ENCODE assay signal across 1 cellular context in the genomic region with DNA sequence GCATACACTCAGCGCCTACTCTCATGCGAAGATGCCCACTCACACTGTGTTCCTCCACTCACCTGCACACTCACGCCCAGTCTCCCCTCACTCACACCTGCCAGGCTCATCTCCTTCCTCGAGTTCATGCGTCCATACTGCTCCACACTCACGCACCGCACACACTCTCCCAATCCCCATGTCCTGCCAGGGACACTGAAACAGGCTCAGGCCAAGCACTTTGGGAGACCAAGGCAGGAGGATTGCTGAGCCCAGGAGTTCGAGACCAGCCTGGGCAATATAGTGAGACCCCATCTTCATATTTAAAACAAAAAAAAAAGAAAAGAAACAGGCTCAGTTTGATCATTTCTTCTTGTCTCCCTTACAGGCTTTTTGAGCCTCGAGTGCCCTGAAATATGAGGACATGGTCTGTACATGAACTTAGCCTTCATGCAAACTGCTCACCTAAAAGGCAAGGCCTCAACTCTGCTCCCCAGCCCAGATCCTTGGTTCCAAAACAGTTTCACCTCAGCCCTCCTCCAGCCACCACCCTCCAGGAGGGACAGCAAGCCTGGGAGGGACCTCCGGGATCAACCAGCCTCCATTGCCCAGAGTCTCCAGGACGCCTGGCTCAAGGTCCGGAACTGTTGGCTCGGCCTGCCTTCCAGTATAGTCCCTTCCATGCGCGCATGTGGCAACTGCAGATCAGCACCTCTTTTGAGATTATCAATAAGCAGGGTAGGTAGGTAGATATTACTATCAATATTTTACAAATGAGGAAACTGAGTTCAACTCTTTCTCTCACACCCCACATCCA.
TF ChIP-seq lines count a peak whose summit lies in the region.

No MANE protein-coding gene starts in this region.

TF ChIP-seq in H1, 55 proteins besides CTCF, POLR2A, EP300 and RAD21:
- TF ChIP-seq CREB1 (IDR thresholded peaks at IDR 0.05): no peak
- TF ChIP-seq, protein P1, sequence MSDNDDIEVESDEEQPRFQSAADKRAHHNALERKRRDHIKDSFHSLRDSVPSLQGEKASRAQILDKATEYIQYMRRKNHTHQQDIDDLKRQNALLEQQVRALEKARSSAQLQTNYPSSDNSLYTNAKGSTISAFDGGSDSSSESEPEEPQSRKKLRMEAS (IDR thresholded peaks at IDR 0.05): no peak
- TF ChIP-seq CEBPB (IDR thresholded peaks at IDR 0.05; ENCODE audit: low read depth, low read length): no peak
- TF ChIP-seq RNF2 (IDR thresholded peaks at IDR 0.05; ENCODE audit: borderline replicate concordance, low read depth, low read length, missing control alignments, poor library complexity, severe bottlenecking): no peak
- no peak for TF ChIP-seq ZNF274 (IDR thresholded peaks at IDR 0.05; ENCODE audit: borderline replicate concordance, extremely low read depth, low read length)
- TF ChIP-seq POLR2AphosphoS5 (IDR thresholded peaks at IDR 0.05; ENCODE audit: low read depth, low read length): no peak
- no peak for TF ChIP-seq SAP30 (IDR thresholded peaks at IDR 0.05; ENCODE audit: insufficient read depth, insufficient replicate concordance, low read length)
- TF ChIP-seq HDAC6 (IDR thresholded peaks at IDR 0.05; ENCODE audit: low read depth, low read length): no peak
- TF ChIP-seq BCL11A (IDR thresholded peaks at IDR 0.05; ENCODE audit: low read depth in 2 of 2, low read length in 2 of 2): no peak
- TF ChIP-seq KDM1A (IDR thresholded peaks at IDR 0.05; ENCODE audit: borderline replicate concordance, low read length): no peak
